ENCODE assay signal across 28 cellular contexts in the genomic region with DNA sequence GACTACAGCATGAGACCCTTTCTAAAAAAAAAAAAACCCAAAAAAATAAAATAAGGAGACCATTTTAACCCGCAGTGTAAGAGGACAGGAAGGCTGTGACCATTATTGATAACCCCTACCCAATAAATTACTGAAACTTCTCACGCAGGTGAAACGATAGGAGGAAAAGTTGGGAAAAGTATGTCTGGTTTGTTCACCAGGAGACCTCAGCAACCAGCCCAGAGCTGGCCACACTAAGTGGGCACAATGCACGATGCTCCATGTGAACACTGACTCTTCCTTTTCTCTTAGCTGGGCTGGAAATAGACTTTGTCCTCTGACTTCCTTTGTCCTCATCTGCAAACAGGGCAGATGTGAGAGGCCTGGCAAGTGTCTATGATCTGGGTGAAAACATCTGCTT.
"Had no signal": no experiment of that assay in that cellular context is flagged by ENCODE, and none has a peak within 500 bp of the region (broad histone marks: within the 10 kb centered on the region; RNA-seq: fewer than 3 reads in every experiment).

No MANE protein-coding gene starts in this region.

- H3K36me3 ChIP-seq: neural progenitor cell, ovary, right lobe of liver, sigmoid colon, stomach, thoracic aorta, thyroid gland, tibial nerve, upper lobe of right lung, uterus had no signal

- H3K27ac Mint-ChIP-seq: naive thymus-derived CD4-positive, alpha-beta T cell; natural killer cell; nephron progenitor cell; neural progenitor cell; progenitor cell of endocrine pancreas; stimulated activated effector memory CD8-positive, alpha-beta T cell treated with anti-CD3 and anti-CD28 coated beads, Interleukin-12 subunit alpha, Interleukin-12 subunit beta, amount 100 ng/mL, for 72 hours; stimulated activated naive B cell treated with anti-CD40 and anti-IgM and Interleukin-4, amounts not matched to agents 10 μg/mL and 1 μg/mL and 100 μg/mL, for 72 hours; stimulated activated naive CD8-positive, alpha-beta T cell treated with anti-CD3 and anti-CD28 coated beads, Interleukin-15, Interleukin-2, amounts not matched to agents 100 ng/mL and 50 ng/mL, for 24 hours had no signal

- H3K36me3 Mint-ChIP-seq: naive thymus-derived CD4-positive, alpha-beta T cell; natural killer cell; neural progenitor cell; stimulated activated effector memory CD8-positive, alpha-beta T cell treated with anti-CD3 and anti-CD28 coated beads, Interleukin-12 subunit alpha, Interleukin-12 subunit beta, amount 100 ng/mL, for 72 hours had no signal

- H3K4me1 ChIP-seq: neural progenitor cell, parathyroid adenoma, psoas muscle, sigmoid colon, stomach, uterus had no signal

- ATAC-seq: naive thymus-derived CD4-positive, alpha-beta T cell; natural killer cell; psoas muscle; right cardiac atrium; stimulated activated effector memory CD8-positive, alpha-beta T cell treated with anti-CD3 and anti-CD28 coated beads, Interleukin-12 subunit alpha, Interleukin-12 subunit beta, amount 100 ng/mL, for 72 hours; stimulated activated naive B cell treated with anti-CD40 and anti-IgM and Interleukin-4, amounts not matched to agents 10 μg/mL and 1 μg/mL and 100 μg/mL, for 72 hours; upper lobe of right lung had no signal

- H3K4me3 Mint-ChIP-seq: naive thymus-derived CD4-positive, alpha-beta T cell; natural killer cell; nephron progenitor cell; neural progenitor cell; stimulated activated effector memory CD8-positive, alpha-beta T cell treated with anti-CD3 and anti-CD28 coated beads, Interleukin-12 subunit alpha, Interleukin-12 subunit beta, amount 100 ng/mL, for 72 hours; stimulated activated naive B cell treated with anti-CD40 and anti-IgM and Interleukin-4, amounts not matched to agents 10 μg/mL and 1 μg/mL and 100 μg/mL, for 72 hours; stimulated activated naive CD8-positive, alpha-beta T cell treated with anti-CD3 and anti-CD28 coated beads, Interleukin-15, Interleukin-2, amounts not matched to agents 100 ng/mL and 50 ng/mL, for 24 hours had no signal

- H3K4me1 Mint-ChIP-seq: naive thymus-derived CD4-positive, alpha-beta T cell; natural killer cell; stimulated activated effector memory CD8-positive, alpha-beta T cell treated with anti-CD3 and anti-CD28 coated beads, Interleukin-12 subunit alpha, Interleukin-12 subunit beta, amount 100 ng/mL, for 72 hours; stimulated activated naive B cell treated with anti-CD40 and anti-IgM and Interleukin-4, amounts not matched to agents 10 μg/mL and 1 μg/mL and 100 μg/mL, for 72 hours had no signal

- DNase-seq: naive thymus-derived CD4-positive, alpha-beta T cell; natural killer cell; nephron progenitor cell; occipital lobe; ovary; psoas muscle; right cardiac atrium; right lobe of liver; sigmoid colon; small intestine; stimulated activated CD4-positive, alpha-beta T cell treated with anti-CD3 and anti-CD28 coated beads, Interleukin-15, amount 100 ng/mL, for 24 hours; stimulated activated CD4-positive, alpha-beta T cell treated with anti-CD3 and anti-CD28 coated beads, Interleukin-2, amount 100 ng/mL, for 24 hours; stimulated activated CD4-positive, alpha-beta T cell treated with anti-CD3 and anti-CD28 coated beads, Interleukin-2, amount 100 ng/mL, for 48 hours; stimulated activated CD4-positive, alpha-beta T cell treated with anti-CD3 and anti-CD28 coated beads, Interleukin-4, amount 100 ng/mL, for 24 hours; stimulated activated naive B cell treated with anti-CD40 and anti-IgM and Interleukin-4, amounts not matched to agents 10 μg/mL and 1 μg/mL and 100 μg/mL, for 72 hours; stimulated activated naive CD4-positive, alpha-beta T cell treated with Interleukin-2 at 50 U/mL for 16 hours; stomach; thyroid gland; trophoblast cell; upper lobe of right lung; uterus had no signal

- FAIRE-seq: small intestine had no signal

- H3K9me3 ChIP-seq: ovary, psoas muscle, right lobe of liver, sigmoid colon, stomach, thoracic aorta, thyroid gland, tibial nerve, upper lobe of right lung, uterus had no signal

- H3K27me3 Mint-ChIP-seq: stimulated activated naive CD8-positive, alpha-beta T cell treated with anti-CD3 and anti-CD28 coated beads, Interleukin-15, Interleukin-2, amounts not matched to agents 100 ng/mL and 50 ng/mL, for 24 hours had no signal

- H3K27me3 ChIP-seq: neural progenitor cell, ovary, right lobe of liver, sigmoid colon, thyroid gland, tibial nerve, upper lobe of right lung, uterus had no signal

- H3K4me3 ChIP-seq: neural progenitor cell, ovary, psoas muscle, right lobe of liver, sigmoid colon, stomach, thoracic aorta, thyroid gland, tibial nerve, upper lobe of right lung, uterus had no signal

- H3K9me3 Mint-ChIP-seq: natural killer cell; nephron progenitor cell; stimulated activated effector memory CD8-positive, alpha-beta T cell treated with anti-CD3 and anti-CD28 coated beads, Interleukin-12 subunit alpha, Interleukin-12 subunit beta, amount 100 ng/mL, for 72 hours; stimulated activated naive B cell treated with anti-CD40 and anti-IgM and Interleukin-4, amounts not matched to agents 10 μg/mL and 1 μg/mL and 100 μg/mL, for 72 hours; stimulated activated naive CD8-positive, alpha-beta T cell treated with anti-CD3 and anti-CD28 coated beads, Interleukin-15, Interleukin-2, amounts not matched to agents 100 ng/mL and 50 ng/mL, for 24 hours had no signal

- H3K27ac ChIP-seq: neural progenitor cell, ovary, parathyroid adenoma, psoas muscle, right lobe of liver, sigmoid colon, stomach, thoracic aorta, thyroid gland, upper lobe of right lung, uterus had no signal
